11 cellular contexts compared by ENCODE assay signal in the genomic region with DNA sequence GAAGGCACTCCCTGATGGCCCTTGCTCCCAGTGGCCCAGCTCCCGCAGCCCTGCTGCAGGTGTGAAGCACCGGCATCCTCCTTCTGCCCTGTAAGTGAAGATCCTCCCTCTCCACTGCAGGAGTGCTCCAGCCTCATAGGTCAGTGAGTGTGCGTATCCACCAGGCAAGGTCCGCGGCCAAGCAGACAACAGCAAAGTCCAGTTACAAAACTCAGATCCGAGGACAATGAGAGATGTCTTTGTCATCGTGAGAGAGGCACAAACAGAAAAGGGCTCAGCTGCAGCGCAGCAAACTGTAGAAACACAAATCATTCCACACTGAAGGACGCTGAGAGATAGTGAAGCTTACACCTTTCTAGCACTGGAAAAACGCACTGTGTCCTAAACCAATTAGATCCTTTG. TPM values are rescaled to one million over a fixed set of nuclear protein-coding genes. Genes with fewer than 3 reads are reported as not detected.
DNase-seq lines count a peak whose midpoint lies in the region; ATAC-seq, FAIRE-seq and TF ChIP-seq lines count a peak whose summit lies in the region.
"Had no signal": no experiment of that assay in that cellular context is flagged by ENCODE, and none has a peak within 500 bp of the region (broad histone marks: within the 10 kb centered on the region; RNA-seq: fewer than 3 reads in every experiment).

No MANE protein-coding gene starts in this region.

- H3K27ac ChIP-seq in GM12878 (ENCODE audit: control insufficient read depth, insufficient read depth) (no peak overlapping the region), mesenchymal stem cell (ENCODE audit: low read length, poor library complexity, severe bottlenecking) (peak overlapping the region; percentile 0), thoracic aorta (peak overlapping the region; percentile 91 to 99), aorta (ENCODE audit: low read depth in 1 of 2, low read length in 2 of 2) (no peak overlapping the region)
- H3K27ac ChIP-seq: testis had no signal

- 57% methylated on average over 10 of the region's 10 CpGs for WGBS in GM12878 (ENCODE audit: insufficient coverage, insufficient replicate concordance, low lambda C conversion rate, missing lambda C conversion rate)
- WGBS in mesenchymal stem cell: 87% methylated on average over 10 of the region's 10 CpGs
- WGBS in aorta, 2 donors: 60 to 69% methylated on average over 10 of the region's 10 CpGs

- no peak overlapping the region for H2BK120ac ChIP-seq in mesenchymal stem cell (ENCODE audit: low read depth, low read length)

- ATAC-seq in GM12878 (no peak), thoracic aorta (ENCODE audit: insufficient number of reproducible peaks, low FRiP score, low read depth) (no peak), aorta (ENCODE audit: low FRiP score) (no peak)
- ATAC-seq: activated CD4-positive, CD25-positive, alpha-beta regulatory T cell treated with anti-CD3 and anti-CD28 coated beads, Interleukin-2, amount 50 U/mL, for 24 hours had no signal

- RAD21 ChIA-PET in GM12878 (lab: Charles Lee; ENCODE audit: unreplicated experiment): no interaction called here

- no peaks in the 10 kb centered on the region for H3K27me3 ChIP-seq in GM12878 (replicated peaks in 1 of 2; ENCODE audit: control insufficient read depth in 2 of 2, insufficient read depth in 2 of 2, low read length in 1 of 2)
- no peaks in the 10 kb centered on the region for H3K27me3 ChIP-seq in mesenchymal stem cell (ENCODE audit: control insufficient read depth in 1 of 2, insufficient read depth in 1 of 2, low read length in 2 of 2)
- H3K27me3 ChIP-seq in thoracic aorta (replicated peaks; ENCODE audit: insufficient read depth): no peaks in the 10 kb centered on the region
- no peaks in the 10 kb centered on the region for H3K27me3 ChIP-seq in aorta (ENCODE audit: control insufficient read depth in 1 of 2, insufficient read depth in 2 of 2, low read length in 1 of 2)
- H3K27me3 ChIP-seq: testis had no signal

- H3K79me1 ChIP-seq in mesenchymal stem cell (replicated peaks; ENCODE audit: low read length, poor library complexity, severe bottlenecking): no peaks in the 10 kb centered on the region

- in situ Hi-C loops in GM12878 (cut with MboI): no loop called here

- TF ChIP-seq POLR2A in GM12878 (IDR thresholded peaks at IDR 0.05; ENCODE audit: low read depth, low read length): 0 out of 2 replicates have a peak, but pooled peaks have one; percentile 39
- no peak for TF ChIP-seq POLR2A in GM12892 (IDR thresholded peaks at IDR 0.05; ENCODE audit: low read depth, low read length)

- no peak overlapping the region for H2AFZ ChIP-seq in GM12878 (ENCODE audit: control insufficient read depth, low read depth, low read length)
- H2AFZ ChIP-seq in mesenchymal stem cell (ENCODE audit: low read depth, low read length): no peak overlapping the region

- H3K14ac ChIP-seq in mesenchymal stem cell (ENCODE audit: low read length in 2 of 2): no peak overlapping the region

- no peaks in the 10 kb centered on the region for H3K9me3 Mint-ChIP-seq in activated naive CD4-positive, alpha-beta T cell treated with anti-CD3 and anti-CD28 coated beads for 36 hours

- intact Hi-C loops in activated naive CD4-positive, alpha-beta T cell treated with anti-CD3 and anti-CD28 coated beads for 36 hours (cut with micrococcal nuclease): no loop called here
- intact Hi-C loops in GM12878 (cut with micrococcal nuclease; ENCODE audit: unreplicated experiment): no loop called here
- intact Hi-C loops in aorta (cut with DNase I): no loop called here

- no peak overlapping the region for H3K18ac ChIP-seq in mesenchymal stem cell (ENCODE audit: low read depth in 1 of 2, low read length in 2 of 2)

- no peak for FAIRE-seq in GM12878 (lab: Jason Lieb, UNC)
- no peak for FAIRE-seq in GM12892 (lab: Jason Lieb, UNC)

- POLR2A ChIA-PET in GM12878 (lab: Charles Lee): no interaction called here

- H4K20me1 ChIP-seq in GM12878 (ENCODE audit: control insufficient read depth, insufficient read depth): peaks cover 6% of the 10 kb centered on the region; the same call in 1 of the 2 replicates

- H3K4ac ChIP-seq in mesenchymal stem cell (ENCODE audit: low read depth in 1 of 2, low read length in 2 of 2): no peak overlapping the region

- no peak for DNase-seq in activated naive CD4-positive, alpha-beta T cell treated with anti-CD3 and anti-CD28 coated beads for 36 hours
- DNase-seq in activated naive CD4-positive, alpha-beta T cell treated with Interleukin-2 at 50 U/mL for 16 hours: no peak
- DNase-seq in GM12878 (ENCODE audit: low read depth, low spot score) (no peak), mesenchymal stem cell (no peak), thoracic aorta (ENCODE audit: low spot score) (no peak), aorta (no peak), GM12892 (ENCODE audit: insufficient read length) (no peak), dermis blood vessel endothelial cell (no peak)
- DNase-seq: NCI-H187 treated with DMSO at 0.1 percent for 48 hours, testis had no signal

- TF ChIP-seq RAD21 in GM12878 (IDR thresholded peaks at IDR 0.05; ENCODE audit: insufficient read depth, low read depth, low read length): no peak

- CTCF ChIA-PET in activated naive CD4-positive, alpha-beta T cell treated with anti-CD3 and anti-CD28 coated beads for 36 hours (lab: Charles Lee): interaction anchor here (0.5 to 1.8 kb wide), 2 partner anchors 10 to 130 kb away, joined by 5 read pairs; no protein-coding TSS in a partner anchor
- CTCF ChIA-PET in GM12878 (lab: Yijun Ruan, JAX): no interaction called here

- no peak overlapping the region for H2BK15ac ChIP-seq in mesenchymal stem cell (ENCODE audit: low read depth, poor library complexity, severe bottlenecking)

- peaks cover 43% of the 10 kb centered on the region for H3K79me2 ChIP-seq in GM12878 (ENCODE audit: control insufficient read depth, insufficient read depth, low read length)

- no peak overlapping the region for H4K8ac ChIP-seq in mesenchymal stem cell (ENCODE audit: low read length)

- H2BK12ac ChIP-seq in mesenchymal stem cell (ENCODE audit: low read length in 2 of 2): no peak overlapping the region

- H3K4me1 ChIP-seq in GM12878 (ENCODE audit: control insufficient read depth, insufficient read depth, low read length) (peaks cover 7% of the 10 kb centered on the region; the same call in 1 of the 2 replicates), mesenchymal stem cell (ENCODE audit: control insufficient read depth, insufficient read depth, low read depth, low read length) (peaks cover 37% of the 10 kb centered on the region), thoracic aorta (ENCODE audit: control insufficient read depth in 1 of 2, low read depth in 2 of 2) (peaks cover 68 to 100% of the 10 kb centered on the region in 2 donors), aorta (ENCODE audit: control insufficient read depth in 1 of 2, insufficient read depth in 2 of 2, low read length in 2 of 2) (peaks cover 2 to 4% of the 10 kb centered on the region in 2 donors)

- no peak overlapping the region for H3K23ac ChIP-seq in mesenchymal stem cell (ENCODE audit: low read length in 2 of 2)

- H3K4me3 Mint-ChIP-seq in activated naive CD4-positive, alpha-beta T cell treated with anti-CD3 and anti-CD28 coated beads for 36 hours: no peak overlapping the region

- H2AK5ac ChIP-seq in mesenchymal stem cell (ENCODE audit: low read length, severe bottlenecking): no peak overlapping the region

- H2BK5ac ChIP-seq in mesenchymal stem cell (ENCODE audit: low read depth, low read length, poor library complexity, severe bottlenecking): no peak overlapping the region

- TF ChIP-seq CTCF in GM12878 (IDR thresholded peaks at IDR 0.05 in 2 of 3, conservative IDR thresholded peaks at IDR 0.05 in 1 of 3; ENCODE audit: control insufficient read depth in 2 of 3, extremely low read depth in 1 of 3, insufficient read depth in 1 of 3, low read depth in 3 of 3, low read length in 3 of 3) (no peak), thoracic aorta (IDR thresholded peaks at IDR 0.05) (no peak)

- H3K9me3 ChIP-seq in GM12878 (replicated peaks; ENCODE audit: control insufficient read depth, insufficient read depth, low read length) (no peaks in the 10 kb centered on the region), mesenchymal stem cell (ENCODE audit: control insufficient read depth, low read length) (no peaks in the 10 kb centered on the region), thoracic aorta (no peaks in the 10 kb centered on the region), aorta (ENCODE audit: control insufficient read depth, low read length) (no peaks in the 10 kb centered on the region)
- H3K9me3 ChIP-seq: testis had no signal

- TF ChIP-seq EP300 in GM12878 (IDR thresholded peaks at IDR 0.05; ENCODE audit: borderline replicate concordance in 1 of 2, control insufficient read depth in 1 of 2, low read depth in 2 of 2, low read length in 2 of 2): no peak

- H3K4me3 ChIP-seq in GM12878 (no peak overlapping the region), mesenchymal stem cell (ENCODE audit: insufficient read depth in 1 of 2, low read depth in 1 of 2, low read length in 2 of 2) (no peak overlapping the region), thoracic aorta (no peak overlapping the region), aorta (ENCODE audit: low read length in 2 of 2) (no peak overlapping the region)
- H3K4me3 ChIP-seq: testis had no signal

- no peak overlapping the region for H3K4me2 ChIP-seq in GM12878 (ENCODE audit: control insufficient read depth, insufficient read depth)
- H3K4me2 ChIP-seq in mesenchymal stem cell (ENCODE audit: low read length, poor library complexity, severe bottlenecking): no peak overlapping the region

- H3K36me3 Mint-ChIP-seq in activated naive CD4-positive, alpha-beta T cell treated with anti-CD3 and anti-CD28 coated beads for 36 hours (ENCODE audit: low read depth): peaks cover 71% of the 10 kb centered on the region

- H3K36me3 ChIP-seq in GM12878 (ENCODE audit: control insufficient read depth in 2 of 2, insufficient read depth in 2 of 2, low read length in 1 of 2): peaks cover 44 to 53% of the 10 kb centered on the region in 2 experiments; a peak in 3 of 4 replicates
- peaks cover 78 to 80% of the 10 kb centered on the region in 2 experiments for H3K36me3 ChIP-seq in mesenchymal stem cell (ENCODE audit: control insufficient read depth in 1 of 2, insufficient read depth in 2 of 2, low read depth in 1 of 2, low read length in 2 of 2)
- H3K36me3 ChIP-seq in thoracic aorta: peaks cover 57% of the 10 kb centered on the region
- H3K36me3 ChIP-seq in aorta (ENCODE audit: control insufficient read depth in 1 of 2, insufficient read depth in 2 of 2, low read length in 1 of 2): peaks cover 0 to 14% of the 10 kb centered on the region in 2 donors

- H4K91ac ChIP-seq in mesenchymal stem cell (ENCODE audit: low read length): no peak overlapping the region

- no peaks in the 10 kb centered on the region for H3K27me3 Mint-ChIP-seq in activated naive CD4-positive, alpha-beta T cell treated with anti-CD3 and anti-CD28 coated beads for 36 hours (ENCODE audit: low read depth)

- SMC1A ChIA-PET in GM12878 (lab: Charles Lee; ENCODE audit: uncharacterized antibody, unreplicated experiment): no interaction called here

- no peak overlapping the region for H3K9ac ChIP-seq in GM12878 (ENCODE audit: control insufficient read depth, insufficient read depth, low read length)
- no peak overlapping the region for H3K9ac ChIP-seq in mesenchymal stem cell (ENCODE audit: low read length)

- H3K27ac Mint-ChIP-seq in activated naive CD4-positive, alpha-beta T cell treated with anti-CD3 and anti-CD28 coated beads for 36 hours: peak overlapping the region; percentile 93

- no TSS peak for BruUV-seq in GM12878 (replicated peaks; lab: Mats Ljungman, UMichigan)

- peaks cover 94% of the 10 kb centered on the region for H3K4me1 Mint-ChIP-seq in activated naive CD4-positive, alpha-beta T cell treated with anti-CD3 and anti-CD28 coated beads for 36 hours (ENCODE audit: low read depth)

RNA-seq across cellular contexts. Expression of a gene that starts 46.1 kb away (rescaled TPM):
- 100 to 1,000 TPM; 574 to 625 TPM for total RNA-seq in activated naive CD4-positive, alpha-beta T cell treated with anti-CD3 and anti-CD28 coated beads for 36 hours
- total RNA-seq in GM12878 (2013; cell fraction: nucleolus; rRNA removed): 209 and 215 TPM in 2 replicates
- total RNA-seq in GM12878 (2014; rRNA removed) (185 and 216 TPM in 2 replicates), GM12878 (2014; rRNA removed; fragmentation: Illumina TruSeq; extraction: Trizol) (82.8 and 83.1 TPM in 2 replicates), GM12878 (2021) (497 and 525 TPM in 2 replicates), thoracic aorta (1,000 to 10,000 TPM; 1,447 to 1,631 TPM), aorta (1,000 to 10,000 TPM; 1,564 to 1,890 TPM), dermis blood vessel endothelial cell (803 and 1,099 TPM in 2 replicates)
- 79.9 TPM for polyA plus RNA-seq in GM12878 (2011; ENCODE audit: low read depth)
- polyA plus RNA-seq in GM12878 (2011; rRNA removed) (42.4 and 98.6 TPM in 2 replicates), GM12878 (2014; fragmentation: Illumina TruSeq; extraction: Trizol) (123 and 125 TPM in 2 replicates), GM12878 (2014; fragmentation: Nextera tagmentation; extraction: Ambion mirVana) (1 to 10 TPM; 5.1 to 8.1 TPM), GM12878 (2014; rRNA removed) (165 and 198 TPM in 2 replicates), GM12878 (2016; fragmentation: Nextera tagmentation; extraction: Ambion mirVana) (100 to 1,000 TPM; 228 to 236 TPM), aorta (100 to 1,000 TPM; 170 to 572 TPM)
- 51.0 and 59.8 TPM in 2 replicates for polyA plus RNA-seq in GM12878 (2011; cell fraction: cytosol; rRNA removed)
- polyA plus RNA-seq in GM12878 (2011; cell fraction: nucleus; rRNA removed): 91.7 and 127 TPM in 2 replicates
- polyA plus RNA-seq in GM12878 (2012): 154 and 166 TPM in 2 replicates
- polyA minus RNA-seq in GM12878 (2011; rRNA and poly(A)+ RNA removed): 168 and 298 TPM in 2 replicates
- polyA minus RNA-seq in GM12878 (2011; cell fraction: cytosol; rRNA and poly(A)+ RNA removed): 91.7 and 100 TPM in 2 replicates
- 54.6 and 83.0 TPM in 2 replicates for polyA minus RNA-seq in GM12878 (2011; cell fraction: nucleus; rRNA and poly(A)+ RNA removed)
- polyA plus RNA-seq in mesenchymal stem cell (2013, experiment 1 of 2): 369 TPM
- polyA plus RNA-seq in mesenchymal stem cell (2013, experiment 2 of 2): 336 TPM
- 155 TPM for polyA plus RNA-seq in GM12892 (2012; ENCODE audit: missing spikeins)

Comparison
In these comparisons a context has a peak if more than half of its experiments do, and no peak if none do; other contexts are left out.
1. H3K27ac ChIP-seq: peak in mesenchymal stem cell (single experiment) and thoracic aorta (2 of 2); none in GM12878 (single experiment) and aorta (0 of 2).